In the genomic region with DNA sequence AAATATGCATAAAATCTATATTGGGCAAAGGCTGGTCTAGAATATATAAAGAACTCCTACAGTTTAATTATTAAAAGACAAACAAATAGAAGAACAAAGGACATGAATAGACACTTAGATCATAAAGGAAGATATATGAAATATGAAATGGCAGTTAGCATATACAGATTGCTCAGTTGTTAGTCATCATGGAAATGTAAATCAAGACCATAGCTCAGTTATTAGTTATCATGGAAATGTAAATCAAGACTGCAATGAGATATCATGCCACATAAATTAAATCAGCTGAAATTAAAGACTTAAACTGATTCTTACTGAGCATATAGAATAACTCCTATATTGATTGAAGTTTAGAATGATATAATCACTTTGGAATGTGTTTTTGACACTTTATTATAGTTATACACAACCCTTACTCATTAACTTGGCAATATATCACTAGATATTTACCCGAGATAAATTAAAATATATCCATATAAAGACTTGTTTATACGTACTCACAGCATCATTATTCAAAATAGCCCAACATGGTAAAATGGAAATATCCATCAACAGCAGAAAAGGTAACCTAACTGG, we compare ENCODE assay signal across 20 cellular contexts. TPM values are rescaled to one million over a fixed set of nuclear protein-coding genes. Genes with fewer than 3 reads are reported as not detected.
A peak's percentile ranks its signal among the peaks of the same experiment; 100 is the strongest.
DNase-seq lines count a peak whose midpoint lies in the region; ATAC-seq, FAIRE-seq and TF ChIP-seq lines count a peak whose summit lies in the region.
"Had no signal": no experiment of that assay in that cellular context is flagged by ENCODE, and none has a peak within 500 bp of the region (broad histone marks: within the 10 kb centered on the region; RNA-seq: fewer than 3 reads in every experiment).

No MANE protein-coding gene starts in this region.

- DNase-seq in HCEC 1CT (peak; percentile 83), RKO (ENCODE audit: low spot score) (peak; percentile 32), endothelial cell of umbilical vein (ENCODE audit: low read depth, low spot score) (peak; percentile 70), pancreas (no peak), RCC 7860 (ENCODE audit: low spot score) (no peak), NCI-H510A (lab: John Stamatoyannopoulos, UW) (no peak), NCI-H1105 (lab: John Stamatoyannopoulos, UW) (no peak)
- DNase-seq: BE2C; Calu3; CD4-positive, alpha-beta T cell; DMS79 treated with DMSO at 0.1 percent for 48 hours; MV-4-11; NCI-H1436; NCI-H2081; NCI-H510A treated with DMSO at 0.1 percent for 48 hours; NCI-H82; SHP77; T-helper 17 cell had no signal

- no peak for ATAC-seq in pancreas
- ATAC-seq: T-helper 17 cell had no signal

- H3K27ac ChIP-seq in endothelial cell of umbilical vein (ENCODE audit: insufficient read depth, low read depth, low read length) (peak overlapping the region; percentile 44), pancreas (no peak overlapping the region)

- intact Hi-C loops in endothelial cell of umbilical vein (cut with micrococcal nuclease): loop anchor here (2.0 to 10.0 kb wide), 4 partner anchors 54 to 816 kb away; no protein-coding TSS in a partner anchor
- intact Hi-C loops in pancreas (cut with DNase I): no loop called here

- peak; percentile 37 for TF ChIP-seq POLR2A in endothelial cell of umbilical vein (IDR thresholded peaks at IDR 0.05; ENCODE audit: low read depth, low read length)

- H3K27me3 ChIP-seq in endothelial cell of umbilical vein (ENCODE audit: control insufficient read depth in 2 of 2, insufficient read depth in 2 of 2, low read length in 2 of 2) (no peaks in the 10 kb centered on the region), pancreas (no peaks in the 10 kb centered on the region)
- H3K27me3 ChIP-seq: BE2C had no signal

- no peaks in the 10 kb centered on the region for H3K79me2 ChIP-seq in endothelial cell of umbilical vein (ENCODE audit: control insufficient read depth, insufficient read depth, low read length)

- 42 to 49% methylated on average over 2 of the region's 2 CpGs for WGBS in pancreas, 2 donors

- H3K4me1 ChIP-seq in endothelial cell of umbilical vein (ENCODE audit: control insufficient read depth, extremely low read depth, insufficient read depth, low read length): peaks cover 38% of the 10 kb centered on the region
- no peaks in the 10 kb centered on the region for H3K4me1 ChIP-seq in pancreas
- H3K4me1 ChIP-seq: BE2C had no signal

- H3K36me3 ChIP-seq in endothelial cell of umbilical vein (ENCODE audit: control insufficient read depth in 2 of 2, extremely low read depth in 1 of 2, insufficient read depth in 2 of 2, low read length in 2 of 2) (no peaks in the 10 kb centered on the region), pancreas (no peaks in the 10 kb centered on the region)
- H3K36me3 ChIP-seq: BE2C had no signal

- dilution Hi-C loops in endothelial cell of umbilical vein (cut with MboI; ENCODE audit: extremely low pct_ligation_motif_present, low sequenced_read_pairs): no loop called here

- H3K4me3 ChIP-seq in endothelial cell of umbilical vein (replicated peaks in 1 of 3; ENCODE audit: insufficient read depth in 1 of 3, low read depth in 1 of 3, low read length in 3 of 3) (no peak overlapping the region), pancreas (no peak overlapping the region)

- H3K9me1 ChIP-seq in endothelial cell of umbilical vein (replicated peaks; ENCODE audit: control insufficient read depth, extremely low read depth, insufficient read depth, low read length): no peaks in the 10 kb centered on the region

- H3K9me3 ChIP-seq in endothelial cell of umbilical vein (replicated peaks; ENCODE audit: control insufficient read depth, insufficient read depth, low read length) (no peaks in the 10 kb centered on the region), pancreas (no peaks in the 10 kb centered on the region)
- H3K9me3 ChIP-seq: BE2C had no signal

- H2AFZ ChIP-seq in endothelial cell of umbilical vein (ENCODE audit: low read depth, low read length): no peak overlapping the region

- TF ChIP-seq CTCF in endothelial cell of umbilical vein (IDR thresholded peaks at IDR 0.05; ENCODE audit: extremely low read depth in 1 of 2, insufficient read depth in 1 of 2, low read depth in 1 of 2, low read length in 2 of 2): no peak
- TF ChIP-seq CTCF in pancreas (IDR thresholded peaks at IDR 0.05): no peak

- H3K4me2 ChIP-seq in endothelial cell of umbilical vein (ENCODE audit: insufficient read depth, low read length): peak overlapping the region; percentile 63

- peak; percentile 44 for FAIRE-seq in endothelial cell of umbilical vein (lab: Jason Lieb, UNC)
- peak; percentile 47 for FAIRE-seq in pancreas (lab: Jason Lieb, UNC)
- no peak for FAIRE-seq in RCC 7860 (lab: Jason Lieb, UNC)
- FAIRE-seq: GM12892, H1 had no signal

- BruUV-seq in endothelial cell of umbilical vein (replicated peaks; lab: Mats Ljungman, UMichigan): no TSS peak

- no peaks in the 10 kb centered on the region for H4K20me1 ChIP-seq in endothelial cell of umbilical vein (replicated peaks; ENCODE audit: control insufficient read depth, extremely low read depth, insufficient read depth, low read length)

- CTCF ChIA-PET in endothelial cell of umbilical vein (lab: Charles Lee): interaction anchor here (0.6 to 1.4 kb wide), 2 partner anchors 80 to 292 kb away, joined by 3 to 6 read pairs; no protein-coding TSS in a partner anchor

- POLR2A ChIA-PET in endothelial cell of umbilical vein (lab: Charles Lee): no interaction called here

- peak overlapping the region; percentile 16 for H3K9ac ChIP-seq in endothelial cell of umbilical vein (replicated peaks; ENCODE audit: extremely low read depth, insufficient read depth, low read length)

TF ChIP-seq in endothelial cell of umbilical vein, 7 proteins besides CTCF, POLR2A, EP300 and RAD21:
- no peak for TF ChIP-seq MYC (IDR thresholded peaks at IDR 0.05; ENCODE audit: low read depth, low read length)
- peak; percentile 75 for TF ChIP-seq FOS (IDR thresholded peaks at IDR 0.05; ENCODE audit: borderline replicate concordance, insufficient read depth, low read length)
- TF ChIP-seq EZH2 (IDR thresholded peaks at IDR 0.05; ENCODE audit: borderline replicate concordance, low read depth, low read length, severe bottlenecking): no peak
- peak; percentile 64 for TF ChIP-seq JUN (IDR thresholded peaks at IDR 0.05; ENCODE audit: borderline replicate concordance, insufficient read depth, insufficient read length, low read depth)
- TF ChIP-seq POLR2AphosphoS5 (IDR thresholded peaks at IDR 0.05; ENCODE audit: insufficient read depth, low read depth, low read length): no peak
- TF ChIP-seq, protein P1, sequence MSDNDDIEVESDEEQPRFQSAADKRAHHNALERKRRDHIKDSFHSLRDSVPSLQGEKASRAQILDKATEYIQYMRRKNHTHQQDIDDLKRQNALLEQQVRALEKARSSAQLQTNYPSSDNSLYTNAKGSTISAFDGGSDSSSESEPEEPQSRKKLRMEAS (IDR thresholded peaks at IDR 0.05; ENCODE audit: insufficient read depth, insufficient read length): no peak
- peak; percentile 76 for TF ChIP-seq GATA2 (IDR thresholded peaks at IDR 0.05; ENCODE audit: insufficient read depth, insufficient read length, low read depth, low read length)

RNA-seq across cellular contexts. Expression of gene GOLGA8B, which starts 45.2 kb away (rescaled TPM):
- total RNA-seq in endothelial cell of umbilical vein (36.0 and 45.0 TPM in 2 replicates), pancreas (100 to 1,000 TPM in 5 of 6 donors, 10 to 100 TPM in 1; 77.7 to 245 (median 115) TPM)
- polyA plus RNA-seq in endothelial cell of umbilical vein (22.1 and 30.9 TPM in 2 replicates), pancreas (100 to 1,000 TPM; 371 to 529 TPM)
- 3.7 and 9.3 TPM in 2 replicates for polyA plus RNA-seq in endothelial cell of umbilical vein (2011; cell fraction: cytosol; rRNA removed)
- polyA plus RNA-seq in endothelial cell of umbilical vein (2011; cell fraction: nucleus; rRNA removed): 399 and 417 TPM in 2 replicates
- 21.3 and 31.3 TPM in 2 replicates for polyA plus RNA-seq in endothelial cell of umbilical vein (2012)
- 17.5 and 21.5 TPM in 2 replicates for polyA minus RNA-seq in endothelial cell of umbilical vein
- polyA minus RNA-seq in endothelial cell of umbilical vein (2011; cell fraction: cytosol; rRNA and poly(A)+ RNA removed): 9.1 TPM
- 39.6 and 47.2 TPM in 2 replicates for polyA minus RNA-seq in endothelial cell of umbilical vein (2011; cell fraction: nucleus; rRNA and poly(A)+ RNA removed)

Comparison
In these comparisons a context has a peak if more than half of its experiments do, and no peak if none do; other contexts are left out.
1. DNase-seq: peak in HCEC 1CT (single experiment), RKO (single experiment) and endothelial cell of umbilical vein (single experiment); none in pancreas (0 of 6), RCC 7860 (single experiment), NCI-H510A (single experiment) and NCI-H1105 (single experiment).